Comparison of ENCODE assay signal across 8 cellular contexts in genomic region chr22:36194971-36195370, GRCh38. TPM values are rescaled to one million over a fixed set of nuclear protein-coding genes. Genes with fewer than 3 reads are reported as not detected.
A peak's percentile ranks its signal among the peaks of the same experiment; 100 is the strongest.
DNase-seq lines count a peak whose midpoint lies in the region; ATAC-seq and TF ChIP-seq lines count a peak whose summit lies in the region.

No MANE protein-coding gene starts in this region.

- no peak overlapping the region for H3K27ac ChIP-seq in MM.1S (ENCODE audit: low read length)
- no peak overlapping the region for H3K27ac ChIP-seq in tibial artery

- ATAC-seq in mucosa of descending colon (peak; percentile 72), GM21390 (IDR thresholded peaks at IDR 0.05; ENCODE audit: unreplicated experiment) (no peak)

- H3K27me3 Mint-ChIP-seq in activated CD4-positive, alpha-beta T cell treated with anti-CD3 and anti-CD28 coated beads, Interleukin-2, amount 10 ng/mL, durations not matched to agents 7 days and 5 days = peaks cover 6% of the 10 kb centered on the region
- H3K27me3 Mint-ChIP-seq in endothelial cell (ENCODE audit: unreplicated experiment) = peaks cover 9% of the 10 kb centered on the region

- peaks cover 30% of the 10 kb centered on the region for H3K4me1 Mint-ChIP-seq in activated CD4-positive, alpha-beta T cell treated with anti-CD3 and anti-CD28 coated beads, Interleukin-2, amount 10 ng/mL, durations not matched to agents 7 days and 5 days
- H3K4me1 Mint-ChIP-seq in endothelial cell (ENCODE audit: unreplicated experiment) = peaks cover 60% of the 10 kb centered on the region

- DNase-seq in NCI-H524 (lab: John Stamatoyannopoulos, UW) (peak; percentile 42 to 78), NCI-H524 treated with DMSO at 0.1 percent for 48 hours (lab: John Stamatoyannopoulos, UW) (no peak), MM.1S (peak; percentile 54), endothelial cell (ENCODE audit: low spot score) (peak; percentile 67), mucosa of descending colon (peak in 2 of 3 donors; percentile 39 to 64), tibial artery (peak in 1 of 2 donors; percentile 57)
- peak; percentile 61 for DNase-seq in activated CD4-positive, alpha-beta T cell treated with anti-CD3 and anti-CD28 coated beads, Interleukin-2, amount 10 ng/mL, durations not matched to agents 7 days and 5 days

- no peak overlapping the region for H3K4me2 ChIP-seq in MM.1S (ENCODE audit: low read depth, low read length)

- H3K27me3 ChIP-seq in MM.1S (replicated peaks; ENCODE audit: insufficient read depth, low read length) (no peaks in the 10 kb centered on the region), tibial artery (peaks cover 0 to 4% of the 10 kb centered on the region in 2 donors)

- H3K27ac Mint-ChIP-seq in activated CD4-positive, alpha-beta T cell treated with anti-CD3 and anti-CD28 coated beads, Interleukin-2, amount 10 ng/mL, durations not matched to agents 7 days and 5 days = no peak overlapping the region
- H3K27ac Mint-ChIP-seq in endothelial cell (ENCODE audit: unreplicated experiment) = no peak overlapping the region

- no peak overlapping the region for H3K9ac ChIP-seq in MM.1S (ENCODE audit: low read length)

- no peak overlapping the region for H3K4me3 Mint-ChIP-seq in activated CD4-positive, alpha-beta T cell treated with anti-CD3 and anti-CD28 coated beads, Interleukin-2, amount 10 ng/mL, durations not matched to agents 7 days and 5 days
- no peak overlapping the region for H3K4me3 Mint-ChIP-seq in endothelial cell (ENCODE audit: unreplicated experiment)

- TF ChIP-seq CTCF in MM.1S (IDR thresholded peaks at IDR 0.05; ENCODE audit: low read length) (peak; percentile 73), endothelial cell (IDR thresholded peaks at IDR 0.05; ENCODE audit: unreplicated experiment) (no peak), mucosa of descending colon (IDR thresholded peaks at IDR 0.05) (peak; percentile 41), tibial artery (IDR thresholded peaks at IDR 0.05) (peak; percentile 66 to 71)

- H3K36me3 Mint-ChIP-seq in activated CD4-positive, alpha-beta T cell treated with anti-CD3 and anti-CD28 coated beads, Interleukin-2, amount 10 ng/mL, durations not matched to agents 7 days and 5 days (ENCODE audit: low read depth) = no peaks in the 10 kb centered on the region
- H3K36me3 Mint-ChIP-seq in endothelial cell (ENCODE audit: low read depth, unreplicated experiment) = peaks cover 8% of the 10 kb centered on the region

- H3K4me3 ChIP-seq in MM.1S (ENCODE audit: low read length) = no peak overlapping the region
- H3K4me3 ChIP-seq in mucosa of descending colon = no peak overlapping the region
- no peak overlapping the region for H3K4me3 ChIP-seq in tibial artery

- H3K9me3 ChIP-seq in MM.1S (replicated peaks; ENCODE audit: insufficient read depth, low read length) (no peaks in the 10 kb centered on the region), mucosa of descending colon (no peaks in the 10 kb centered on the region), tibial artery (no peaks in the 10 kb centered on the region)

- no peaks in the 10 kb centered on the region for H3K9me2 ChIP-seq in MM.1S (replicated peaks; ENCODE audit: insufficient read depth, low read length)

- H3K4me1 ChIP-seq in MM.1S (ENCODE audit: low read length) (peaks cover 14% of the 10 kb centered on the region), mucosa of descending colon (ENCODE audit: low read depth) (no peaks in the 10 kb centered on the region), tibial artery (peaks cover 0 to 12% (median 4%) of the 10 kb centered on the region in 4 donors)

- H3K36me3 ChIP-seq in MM.1S (replicated peaks; ENCODE audit: insufficient read depth, low read length) (no peaks in the 10 kb centered on the region), mucosa of descending colon (ENCODE audit: low read depth) (no peaks in the 10 kb centered on the region), tibial artery (no peaks in the 10 kb centered on the region)

- CTCF ChIA-PET in activated CD4-positive, alpha-beta T cell treated with anti-CD3 and anti-CD28 coated beads, Interleukin-2, amount 10 ng/mL, durations not matched to agents 7 days and 5 days (lab: Charles Lee) = interaction anchor here (0.6 to 1.8 kb wide), 5 partner anchors 12 to 44 kb away, joined by 3 to 7 read pairs (median 3); partner anchors contain the start of gene APOL2

- POLR2A ChIA-PET in activated CD4-positive, alpha-beta T cell treated with anti-CD3 and anti-CD28 coated beads, Interleukin-2, amount 10 ng/mL, durations not matched to agents 7 days and 5 days (lab: Charles Lee) = no interaction called here

- no peak overlapping the region for H2AFZ ChIP-seq in MM.1S (ENCODE audit: low read length)

- H3K79me2 ChIP-seq in MM.1S (ENCODE audit: low read length) = no peaks in the 10 kb centered on the region

- intact Hi-C loops in mucosa of descending colon (cut with DNase I, micrococcal nuclease) = loop anchor here in 1 of 2 donors (10.0 kb wide), 1 partner anchor 290 kb away; the partner anchor contains the start of gene TXN2
- intact Hi-C loops in tibial artery (cut with DNase I; ENCODE audit: low total_unique reads) = no loop called here

- H3F3A ChIP-seq in MM.1S (ENCODE audit: insufficient read depth, low read length) = no peaks in the 10 kb centered on the region

- H4K20me1 ChIP-seq in MM.1S (ENCODE audit: insufficient read depth, low read length) = no peaks in the 10 kb centered on the region

- H3K9me3 Mint-ChIP-seq in activated CD4-positive, alpha-beta T cell treated with anti-CD3 and anti-CD28 coated beads, Interleukin-2, amount 10 ng/mL, durations not matched to agents 7 days and 5 days = no peaks in the 10 kb centered on the region
- H3K9me3 Mint-ChIP-seq in endothelial cell (ENCODE audit: unreplicated experiment) = no peaks in the 10 kb centered on the region

RNA-seq across cellular contexts. Expression of gene APOL4, which starts 6.6 kb away (rescaled TPM):
- under 1 TPM; 0.54 to 0.57 TPM for total RNA-seq in activated CD4-positive, alpha-beta T cell treated with anti-CD3 and anti-CD28 coated beads, Interleukin-2, amount 10 ng/mL, durations not matched to agents 7 days and 5 days
- total RNA-seq in endothelial cell (ENCODE audit: unreplicated experiment) (4.4 TPM), mucosa of descending colon (1 to 10 TPM; 1.7 to 4.3 (median 2.7) TPM)

RNA-seq across cellular contexts. Expression of gene APOL3, which starts 34.4 kb away (rescaled TPM):
- 100 to 1,000 TPM; 139 to 150 TPM for total RNA-seq in activated CD4-positive, alpha-beta T cell treated with anti-CD3 and anti-CD28 coated beads, Interleukin-2, amount 10 ng/mL, durations not matched to agents 7 days and 5 days
- total RNA-seq in endothelial cell (ENCODE audit: unreplicated experiment) = 1.2 TPM
- total RNA-seq in mucosa of descending colon = 10 to 100 TPM; 11.4 to 29.3 (median 20.5) TPM

RNA-seq across cellular contexts. Expression of gene APOL2, which starts 44.4 kb away (rescaled TPM):
- 10 to 100 TPM; 77.0 to 85.4 TPM for total RNA-seq in activated CD4-positive, alpha-beta T cell treated with anti-CD3 and anti-CD28 coated beads, Interleukin-2, amount 10 ng/mL, durations not matched to agents 7 days and 5 days
- total RNA-seq in endothelial cell (ENCODE audit: unreplicated experiment) = 55.3 TPM
- total RNA-seq in mucosa of descending colon = 10 to 100 TPM; 46.3 to 64.8 (median 56.3) TPM

RNA-seq across cellular contexts. Expression of gene APOL1, which starts 58.0 kb away (rescaled TPM):
- total RNA-seq in activated CD4-positive, alpha-beta T cell treated with anti-CD3 and anti-CD28 coated beads, Interleukin-2, amount 10 ng/mL, durations not matched to agents 7 days and 5 days = 10 to 100 TPM; 50.9 to 60.0 TPM
- total RNA-seq in endothelial cell (ENCODE audit: unreplicated experiment) = 2.5 TPM
- total RNA-seq in mucosa of descending colon = 10 to 100 TPM; 26.0 to 85.7 (median 68.5) TPM

Comparison
In these comparisons a context has a peak if more than half of its experiments do, and no peak if none do; other contexts are left out.
1. RNA of gene APOL3, which starts 34.4 kb away (total RNA-seq): 139 to 150 TPM in activated CD4-positive, alpha-beta T cell treated with anti-CD3 and anti-CD28 coated beads, Interleukin-2, amount 10 ng/mL, durations not matched to agents 7 days and 5 days; 11.4 to 29.3 TPM in mucosa of descending colon and 1.2 TPM in endothelial cell (single experiment); every median in the first group is over 4 times any median in the second.